1 cellular context compared by ENCODE assay signal in genomic region chr1:54361342-54361741, GRCh38.
TF ChIP-seq lines count a peak whose summit lies in the region.

No MANE protein-coding gene starts in this region.

TF ChIP-seq in K562, 482 proteins besides CTCF, POLR2A, EP300 and RAD21 (continued from another document):
- TF ChIP-seq, protein P1, sequence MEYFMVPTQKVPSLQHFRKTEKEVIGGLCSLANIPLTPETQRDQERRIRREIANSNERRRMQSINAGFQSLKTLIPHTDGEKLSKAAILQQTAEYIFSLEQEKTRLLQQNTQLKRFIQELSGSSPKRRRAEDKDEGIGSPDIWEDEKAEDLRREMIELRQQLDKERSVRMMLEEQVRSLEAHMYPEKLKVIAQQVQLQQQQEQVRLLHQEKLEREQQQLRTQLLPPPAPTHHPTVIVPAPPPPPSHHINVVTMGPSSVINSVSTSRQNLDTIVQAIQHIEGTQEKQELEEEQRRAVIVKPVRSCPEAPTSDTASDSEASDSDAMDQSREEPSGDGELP (CRISPR knock-in tag; IDR thresholded peaks at IDR 0.05; ENCODE audit: borderline replicate concordance): no peak
